In genomic region chr1:59926381-59927243, GRCh38 we compare ENCODE assay signal across 8 cellular contexts. TPM values are rescaled to one million over a fixed set of nuclear protein-coding genes. Genes with fewer than 3 reads are reported as not detected.
A peak's percentile ranks its signal among the peaks of the same experiment; 100 is the strongest.
DNase-seq lines count a peak whose midpoint lies in the region; ATAC-seq, FAIRE-seq and TF ChIP-seq lines count a peak whose summit lies in the region.

A gene with protein sequence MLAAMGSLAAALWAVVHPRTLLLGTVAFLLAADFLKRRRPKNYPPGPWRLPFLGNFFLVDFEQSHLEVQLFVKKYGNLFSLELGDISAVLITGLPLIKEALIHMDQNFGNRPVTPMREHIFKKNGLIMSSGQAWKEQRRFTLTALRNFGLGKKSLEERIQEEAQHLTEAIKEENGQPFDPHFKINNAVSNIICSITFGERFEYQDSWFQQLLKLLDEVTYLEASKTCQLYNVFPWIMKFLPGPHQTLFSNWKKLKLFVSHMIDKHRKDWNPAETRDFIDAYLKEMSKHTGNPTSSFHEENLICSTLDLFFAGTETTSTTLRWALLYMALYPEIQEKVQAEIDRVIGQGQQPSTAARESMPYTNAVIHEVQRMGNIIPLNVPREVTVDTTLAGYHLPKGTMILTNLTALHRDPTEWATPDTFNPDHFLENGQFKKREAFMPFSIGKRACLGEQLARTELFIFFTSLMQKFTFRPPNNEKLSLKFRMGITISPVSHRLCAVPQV (minus strand): TSS chr1:59926773. CDS start chr1:59926746, 27 bp downstream.

- H3K9me3 Mint-ChIP-seq in effector memory CD8-positive, alpha-beta T cell = no peaks in the 10 kb centered on the region

- no peaks in the 10 kb centered on the region for H3K9me3 ChIP-seq in GM23248 (ENCODE audit: low read depth)

- no peaks in the 10 kb centered on the region for H3F3A ChIP-seq in GM23248 (ENCODE audit: insufficient read depth)

- no peak within 1 kb of the TSS for H4K8ac ChIP-seq in mesendoderm (ENCODE audit: low read depth, low read length)

- H3K79me2 ChIP-seq in GM23248 (ENCODE audit: insufficient read depth) (no peaks in the 10 kb centered on the region), mesendoderm (ENCODE audit: control insufficient read depth, insufficient read depth, low read length) (no peaks in the 10 kb centered on the region)

- no peak within 1 kb of the TSS for H2BK5ac ChIP-seq in mesendoderm (ENCODE audit: low read length)

- H3K4me2 ChIP-seq in GM23248 (ENCODE audit: unreplicated experiment) (peak within 1 kb of the TSS; percentile 92), mesendoderm (ENCODE audit: low read length) (peak within 1 kb of the TSS; percentile 75)

- no peaks in the 10 kb centered on the region for H3K79me1 ChIP-seq in mesendoderm (ENCODE audit: low read length)

- H3K27ac ChIP-seq in GM23248 (no peak within 1 kb of the TSS), mesendoderm (ENCODE audit: low read depth, low read length) (no peak within 1 kb of the TSS)

- no peak within 1 kb of the TSS for H2BK120ac ChIP-seq in mesendoderm (ENCODE audit: low read depth, low read length)

- H3K4me3 Mint-ChIP-seq in effector memory CD8-positive, alpha-beta T cell = peak within 1 kb of the TSS; percentile 54 to 58

- no peak for FAIRE-seq in H54 (lab: Jason Lieb, UNC)

- TF ChIP-seq POLR2A in H54 (IDR thresholded peaks at IDR 0.05; ENCODE audit: low read depth, low read length) = no peak

- H3K9ac ChIP-seq in GM23248 = peak within 1 kb of the TSS; percentile 11; the same call in 1 of the 2 replicates
- H3K9ac ChIP-seq in mesendoderm (ENCODE audit: low read length) = peak within 1 kb of the TSS; percentile 2

- H3K4me1 ChIP-seq in GM23248 (ENCODE audit: insufficient read depth) (no peaks in the 10 kb centered on the region), mesendoderm (ENCODE audit: control insufficient read depth, low read depth, low read length) (no peaks in the 10 kb centered on the region)

- H3K27ac Mint-ChIP-seq in effector memory CD8-positive, alpha-beta T cell = no peak within 1 kb of the TSS

- H3K27me3 ChIP-seq in GM23248 (replicated peaks; ENCODE audit: insufficient read depth) (peaks cover 49% of the 10 kb centered on the region), mesendoderm (ENCODE audit: insufficient read depth, low read length, poor library complexity) (peaks cover 4% of the 10 kb centered on the region)

- ATAC-seq in effector memory CD8-positive, alpha-beta T cell (replicated peaks) = peak; percentile 56

- peaks cover 43 to 46% of the 10 kb centered on the region in 2 donors for H3K27me3 Mint-ChIP-seq in effector memory CD8-positive, alpha-beta T cell

- no peaks in the 10 kb centered on the region for H3K36me3 ChIP-seq in GM23248 (ENCODE audit: low read depth)
- H3K36me3 ChIP-seq in mesendoderm (ENCODE audit: control insufficient read depth, insufficient read depth, low read length) = no peaks in the 10 kb centered on the region

- H3K18ac ChIP-seq in mesendoderm (ENCODE audit: low read length) = no peak within 1 kb of the TSS

- in situ Hi-C loops in GM23248 (cut with MboI) = loop anchor here (25.0 kb wide), 1 partner anchor 1189 kb away; no protein-coding TSS in a partner anchor

- H3K56ac ChIP-seq in mesendoderm (ENCODE audit: low read length) = peak within 1 kb of the TSS; percentile 26

- peaks cover 2 to 8% of the 10 kb centered on the region in 2 donors for H3K4me1 Mint-ChIP-seq in effector memory CD8-positive, alpha-beta T cell (ENCODE audit: low read depth in 2 of 2)

- no peaks in the 10 kb centered on the region for H3K9me2 ChIP-seq in GM23248 (ENCODE audit: insufficient read depth)

- peak within 1 kb of the TSS; percentile 73 for H2AFZ ChIP-seq in GM23248

- no peak within 1 kb of the TSS for H2AK5ac ChIP-seq in mesendoderm (ENCODE audit: low read length)

- no peak within 1 kb of the TSS for H3K4ac ChIP-seq in mesendoderm (ENCODE audit: low read depth, low read length)

- WGBS in GM23248 (ENCODE audit: low coverage in 1 of 2, low lambda C conversion rate in 2 of 2, missing lambda C conversion rate in 2 of 2), 2 experiments = 2 to 3% methylated on average over 37 to 43 of the region's 43 CpGs
- WGBS in mesendoderm (ENCODE audit: extremely low coverage, insufficient coverage, low lambda C conversion rate) = no CpG with 5 or more reads among the region's 43 CpGs

- no peak within 1 kb of the TSS for H2BK15ac ChIP-seq in mesendoderm (replicated peaks; ENCODE audit: low read depth)

- no peak within 1 kb of the TSS for H3K23ac ChIP-seq in mesendoderm (ENCODE audit: low read length)

- H3K4me3 ChIP-seq in GM23248 = peak within 1 kb of the TSS; percentile 71
- peak within 1 kb of the TSS; percentile 2 for H3K4me3 ChIP-seq in mesendoderm (ENCODE audit: low read length)

- H3K36me3 Mint-ChIP-seq in effector memory CD8-positive, alpha-beta T cell (ENCODE audit: insufficient read depth) = no peaks in the 10 kb centered on the region

- no peaks in the 10 kb centered on the region for H4K20me1 ChIP-seq in GM23248 (ENCODE audit: insufficient read depth)

- DNase-seq in DMS 273 treated with DMSO at 0.1 percent for 48 hours (lab: John Stamatoyannopoulos, UW) = peak; percentile 26
- peak; percentile 65 for DNase-seq in GM23248
- DNase-seq in NCI-H2029 (lab: John Stamatoyannopoulos, UW) = peak; percentile 63
- DNase-seq in activated CD4-positive, alpha-beta T cell treated with anti-CD3 and anti-CD28 coated beads, Interleukin-2, amount 50 U/mL, for 4 hours = peak; percentile 23 to 24
- DNase-seq in effector memory CD8-positive, alpha-beta T cell = peak in 1 of 3 experiments; percentile 1
- DNase-seq in mesendoderm = peak; percentile 51
- peak; percentile 39 for DNase-seq in stimulated activated CD8-positive, alpha-beta memory T cell treated with anti-CD3 and anti-CD28 coated beads, Interleukin-4, amount 100 ng/mL, for 24 hours (ENCODE audit: low read depth)
- no peak for DNase-seq in H54 (ENCODE audit: insufficient read length, low spot score)

- H4K5ac ChIP-seq in mesendoderm (ENCODE audit: low read length) = no peak within 1 kb of the TSS

RNA-seq across cellular contexts. Expression of the gene that starts here (rescaled TPM):
- total RNA-seq in GM23248 (2014; rRNA removed; shearing (Covaris generic)) = not detected in 2 replicates
- not detected in 2 replicates for polyA plus RNA-seq in GM23248 (2016; fragmentation: Nextera tagmentation; extraction: Ambion mirVana)
- 1.3 TPM for polyA plus RNA-seq in mesendoderm (2013, experiment 1 of 2)
- 1.3 TPM for polyA plus RNA-seq in mesendoderm (2013, experiment 2 of 2)

Comparison
In these comparisons a context has a peak if more than half of its experiments do, and no peak if none do; other contexts are left out.
1. Peak in DNase-seq, H3K4me3 ChIP-seq, H3K9ac ChIP-seq and H3K4me2 ChIP-seq in GM23248; RNA of the gene not detected or under 1 TPM.